In genomic region chr19:54201172-54201701, GRCh38 we compare ENCODE assay signal across 8 cellular contexts. TPM values are rescaled to one million over a fixed set of nuclear protein-coding genes. Genes with fewer than 3 reads are reported as not detected.
DNase-seq lines count a peak whose midpoint lies in the region; ATAC-seq and TF ChIP-seq lines count a peak whose summit lies in the region.

No MANE protein-coding gene starts in this region.

- no peak overlapping the region for H2AFZ ChIP-seq in Karpas-422 (ENCODE audit: low read length)

- peak; percentile 1 to 67 (median 58) for ATAC-seq in natural killer cell
- ATAC-seq in GM18502 (IDR thresholded peaks at IDR 0.05; ENCODE audit: poor library complexity, unreplicated experiment): no peak
- ATAC-seq in HG02588 (IDR thresholded peaks at IDR 0.05; ENCODE audit: unreplicated experiment): no peak

- H3K9me3 Mint-ChIP-seq in natural killer cell: no peaks in the 10 kb centered on the region

- peaks cover 53% of the 10 kb centered on the region for H4K20me1 ChIP-seq in BLaER1
- peaks cover 52% of the 10 kb centered on the region for H4K20me1 ChIP-seq in Karpas-422 (ENCODE audit: insufficient read depth, low read depth, low read length)

- H3K4me2 ChIP-seq in BLaER1 (peak overlapping the region; percentile 97), Karpas-422 (ENCODE audit: low read depth, low read length, poor library complexity, severe bottlenecking) (peak overlapping the region; percentile 90)

- H3K9me2 ChIP-seq in Karpas-422 (replicated peaks; ENCODE audit: insufficient read depth, low read length): no peaks in the 10 kb centered on the region

- H3K36me3 Mint-ChIP-seq in natural killer cell: no peaks in the 10 kb centered on the region

- peak overlapping the region; percentile 100 for H3K4me3 Mint-ChIP-seq in natural killer cell

- peaks cover 38 to 45% of the 10 kb centered on the region in 2 donors for H3K4me1 Mint-ChIP-seq in natural killer cell

- peaks cover 47% of the 10 kb centered on the region for H3K79me2 ChIP-seq in Karpas-422 (ENCODE audit: low read length)

- no peaks in the 10 kb centered on the region for H3K27me3 Mint-ChIP-seq in natural killer cell (ENCODE audit: low read depth in 2 of 2)

- H3K9me3 ChIP-seq in BLaER1 (no peaks in the 10 kb centered on the region), Karpas-422 (ENCODE audit: low read length) (no peaks in the 10 kb centered on the region)

- H3K9ac ChIP-seq in BLaER1 (peak overlapping the region; percentile 97), Karpas-422 (ENCODE audit: low read length) (peak overlapping the region; percentile 71)

- H3K4me3 ChIP-seq in BLaER1: peak overlapping the region; percentile 86
- peak overlapping the region; percentile 85 for H3K4me3 ChIP-seq in Karpas-422 (ENCODE audit: low read length)
- H3K4me3 ChIP-seq in coronary artery: peak overlapping the region; percentile 80

- TF ChIP-seq CTCF in coronary artery (IDR thresholded peaks at IDR 0.05) (no peak), natural killer cell (IDR thresholded peaks at IDR 0.05) (no peak)

- peak overlapping the region; percentile 97 to 100 for H3K27ac Mint-ChIP-seq in natural killer cell

- H3K27me3 ChIP-seq in BLaER1 (no peaks in the 10 kb centered on the region), Karpas-422 (ENCODE audit: low read length) (no peaks in the 10 kb centered on the region)

- H3K36me3 ChIP-seq in BLaER1: peaks cover 66% of the 10 kb centered on the region
- peaks cover 51% of the 10 kb centered on the region for H3K36me3 ChIP-seq in Karpas-422 (ENCODE audit: insufficient read depth, low read length)

- DNase-seq in Karpas-422 (no peak), coronary artery (ENCODE audit: low spot score) (no peak), natural killer cell (no peak), OCI-M1 (lab: John Stamatoyannopoulos, UW) (no peak), 8988T (no peak)

- peak overlapping the region; percentile 96 for H3K27ac ChIP-seq in BLaER1
- H3K27ac ChIP-seq in Karpas-422 (ENCODE audit: low read length): peak overlapping the region; percentile 69
- H3K27ac ChIP-seq in coronary artery: peak overlapping the region; percentile 88 to 93

- intact Hi-C loops in natural killer cell (cut with micrococcal nuclease): loop anchor here (1.0 kb wide), 1 partner anchor 9 kb away; no protein-coding TSS in a partner anchor

- H3K4me1 ChIP-seq in BLaER1 (peaks cover 56% of the 10 kb centered on the region), Karpas-422 (ENCODE audit: low read length) (peaks cover 29% of the 10 kb centered on the region)

RNA-seq across cellular contexts. Expression of gene RPS9, which starts 0.6 kb away (rescaled TPM):
- total RNA-seq in Karpas-422 (2014; rRNA removed; shearing (Covaris generic); ENCODE audit: low replicate concordance): 3,304 and 6,295 TPM in 2 replicates
- total RNA-seq in natural killer cell: 100 to 1,000 TPM; 617 to 958 (median 906) TPM

RNA-seq across cellular contexts. Expression of gene TSEN34, which starts 10.1 kb away (rescaled TPM):
- 28.1 and 39.8 TPM in 2 replicates for total RNA-seq in Karpas-422 (2014; rRNA removed; shearing (Covaris generic); ENCODE audit: low replicate concordance)
- 10 to 100 TPM; 11.5 to 16.7 (median 13.5) TPM for total RNA-seq in natural killer cell

RNA-seq across cellular contexts. Expression of gene MBOAT7, which starts 11.9 kb away (rescaled TPM):
- total RNA-seq in Karpas-422 (2014; rRNA removed; shearing (Covaris generic); ENCODE audit: low replicate concordance): 85.6 and 90.0 TPM in 2 replicates
- 10 to 100 TPM; 24.1 to 53.9 (median 31.2) TPM for total RNA-seq in natural killer cell

RNA-seq across cellular contexts. Expression of gene LILRB3, which starts 21.6 kb away (rescaled TPM):
- total RNA-seq in Karpas-422 (2014; rRNA removed; shearing (Covaris generic); ENCODE audit: low replicate concordance): 0.11 TPM in 1 of 2 replicates, not detected in the other
- 10 to 100 TPM in 2 of 3 donors, 1 to 10 TPM in 1; 6.8 to 12.6 (median 12.6) TPM for total RNA-seq in natural killer cell

RNA-seq across cellular contexts. Expression of gene TMC4, which starts 28.3 kb away (rescaled TPM):
- 6.2 TPM in 1 of 2 replicates, not detected in the other for total RNA-seq in Karpas-422 (2014; rRNA removed; shearing (Covaris generic); ENCODE audit: low replicate concordance)
- 1 to 10 TPM; 7.2 to 8.2 (median 7.5) TPM for total RNA-seq in natural killer cell

Comparison
In these comparisons a context has a peak if more than half of its experiments do, and no peak if none do; other contexts are left out.
1. ATAC-seq: peak in natural killer cell (3 of 3); none in GM18502 (single experiment) and HG02588 (single experiment).
2. Peak in every context shown above with its lines, with median percentiles within 50 percentile points of each other: H3K27ac ChIP-seq and H3K4me3 ChIP-seq.